ENCODE assay signal across 9 cellular contexts in the genomic region with DNA sequence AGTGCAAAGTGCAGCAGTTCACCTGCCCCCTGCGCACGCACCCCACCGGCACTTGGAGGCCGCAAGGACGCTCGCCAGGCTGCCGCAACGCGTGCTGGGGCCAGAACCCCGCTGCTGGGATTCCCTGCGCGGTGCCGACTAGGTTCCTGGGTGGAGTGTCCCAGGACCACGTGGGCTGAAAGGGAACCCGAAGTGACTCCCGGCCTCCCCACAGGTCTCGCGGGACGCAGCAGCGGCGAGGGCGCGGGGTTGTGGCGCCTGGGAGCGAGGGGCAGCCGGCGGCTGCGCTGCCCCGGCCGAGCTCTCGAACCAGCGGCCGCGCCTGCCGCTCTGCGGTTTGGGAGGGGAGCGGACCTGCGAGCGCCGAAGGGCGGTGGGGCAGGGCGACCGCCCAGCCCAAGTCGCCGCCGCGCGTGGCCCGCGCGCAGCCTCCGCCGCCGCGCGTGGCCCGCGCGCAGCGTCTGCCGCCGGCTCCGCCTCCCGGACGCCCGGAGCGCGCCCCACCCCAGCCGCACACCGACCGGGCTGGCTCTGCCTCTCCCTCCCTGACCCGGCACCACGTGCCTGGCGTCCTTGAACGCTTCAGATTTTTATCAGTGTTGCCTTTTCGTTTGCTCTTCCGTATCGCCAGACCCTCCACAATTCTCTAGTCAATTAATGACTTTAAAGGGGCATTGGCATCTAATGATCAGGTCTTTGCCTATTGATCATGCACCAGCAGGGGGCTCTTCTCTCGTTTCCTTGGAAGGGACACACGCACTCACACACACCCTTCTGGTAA. TPM values are rescaled to one million over a fixed set of nuclear protein-coding genes. Genes with fewer than 3 reads are reported as not detected.
DNase-seq lines count a peak whose midpoint lies in the region; ATAC-seq lines count a peak whose summit lies in the region.
"Had no signal": no experiment of that assay in that cellular context is flagged by ENCODE, and none has a peak within 500 bp of the region (broad histone marks: within the 10 kb centered on the region; RNA-seq: fewer than 3 reads in every experiment).

FTCDNL1 (minus strand) TSS at position 475 of the 781 bp plus-strand sequence. CDS start 2,230 bp downstream, outside the sequence.

- no peaks in the 10 kb centered on the region for H4K20me1 ChIP-seq in BLaER1

- no peaks in the 10 kb centered on the region for H3K36me3 Mint-ChIP-seq in activated CD4-positive, alpha-beta memory T cell treated with anti-CD3 and anti-CD28 coated beads, Interleukin-2, amount 10 ng/mL, durations not matched to agents 7 days and 5 days (ENCODE audit: low read depth)

- H3K9me3 ChIP-seq in BLaER1 (no peaks in the 10 kb centered on the region), ectodermal cell (ENCODE audit: control insufficient read depth, low read length) (no peaks in the 10 kb centered on the region)

- peak within 1 kb of the TSS; percentile 94 for H3K4me2 ChIP-seq in BLaER1
- peak within 1 kb of the TSS; percentile 73 for H3K4me2 ChIP-seq in mesendoderm (ENCODE audit: low read length)

- no peak within 1 kb of the TSS for H2BK120ac ChIP-seq in mesendoderm (ENCODE audit: low read depth, low read length)

- peak within 1 kb of the TSS; percentile 95 for H3K4me3 Mint-ChIP-seq in activated CD4-positive, alpha-beta memory T cell treated with anti-CD3 and anti-CD28 coated beads, Interleukin-2, amount 10 ng/mL, durations not matched to agents 7 days and 5 days

- H2AK5ac ChIP-seq in mesendoderm (ENCODE audit: low read length), result no peak within 1 kb of the TSS

- WGBS in ectodermal cell, 2 experiments, result 0% methylated on average over 80 of the region's 80 CpGs
- WGBS in mesendoderm (ENCODE audit: extremely low coverage, insufficient coverage, low lambda C conversion rate), result no CpG with 5 or more reads among the region's 80 CpGs

- H4K5ac ChIP-seq in mesendoderm (ENCODE audit: low read length), result no peak within 1 kb of the TSS

- POLR2A ChIA-PET in activated CD4-positive, alpha-beta memory T cell treated with anti-CD3 and anti-CD28 coated beads, Interleukin-2, amount 10 ng/mL, durations not matched to agents 7 days and 5 days (lab: Charles Lee), result interaction anchor here (0.9 to 1.2 kb wide), 2 partner anchors 10 to 62 kb away, joined by 3 to 4 read pairs; no protein-coding TSS in a partner anchor

- H3K27me3 Mint-ChIP-seq in activated CD4-positive, alpha-beta memory T cell treated with anti-CD3 and anti-CD28 coated beads, Interleukin-2, amount 10 ng/mL, durations not matched to agents 7 days and 5 days, result peaks cover 7% of the 10 kb centered on the region

- peak within 1 kb of the TSS; percentile 42 for H3K18ac ChIP-seq in mesendoderm (ENCODE audit: low read length)

- no peaks in the 10 kb centered on the region for H3K9me3 Mint-ChIP-seq in activated CD4-positive, alpha-beta memory T cell treated with anti-CD3 and anti-CD28 coated beads, Interleukin-2, amount 10 ng/mL, durations not matched to agents 7 days and 5 days

- DNase-seq in NCI-H524 treated with DMSO at 0.1 percent for 48 hours (lab: John Stamatoyannopoulos, UW) (peak; percentile 21), mesendoderm (peak; percentile 65)
- peak; percentile 76 for DNase-seq in activated CD4-positive, alpha-beta memory T cell treated with anti-CD3 and anti-CD28 coated beads, Interleukin-2, amount 10 ng/mL, durations not matched to agents 7 days and 5 days
- peak; percentile 30 for DNase-seq in stimulated activated CD8-positive, alpha-beta memory T cell treated with anti-CD3 and anti-CD28 coated beads, Interleukin-15, amount 100 ng/mL, for 4 hours (ENCODE audit: low read depth in 2 of 2)

- H3K4me1 Mint-ChIP-seq in activated CD4-positive, alpha-beta memory T cell treated with anti-CD3 and anti-CD28 coated beads, Interleukin-2, amount 10 ng/mL, durations not matched to agents 7 days and 5 days, result peaks cover 8% of the 10 kb centered on the region

- H3K36me3 ChIP-seq in BLaER1, result no peaks in the 10 kb centered on the region
- H3K36me3 ChIP-seq in ectodermal cell (ENCODE audit: control insufficient read depth, insufficient read depth, low read length), result no peaks in the 10 kb centered on the region
- H3K36me3 ChIP-seq in mesendoderm (ENCODE audit: control insufficient read depth, insufficient read depth, low read length), result no peaks in the 10 kb centered on the region

- H3K79me2 ChIP-seq in mesendoderm (ENCODE audit: control insufficient read depth, insufficient read depth, low read length), result no peaks in the 10 kb centered on the region

- ATAC-seq in GM19025 (IDR thresholded peaks at IDR 0.05; ENCODE audit: low read depth, unreplicated experiment) (peak; percentile 98), HG03175 (IDR thresholded peaks at IDR 0.05; ENCODE audit: unreplicated experiment) (peak; percentile 95)

- H3K27ac ChIP-seq in BLaER1, result peak within 1 kb of the TSS; percentile 81
- H3K27ac ChIP-seq in ectodermal cell (ENCODE audit: insufficient read depth, low read depth, low read length, poor library complexity, severe bottlenecking), result no peak within 1 kb of the TSS
- H3K27ac ChIP-seq in mesendoderm (ENCODE audit: low read depth, low read length), result no peak within 1 kb of the TSS
- H3K27ac ChIP-seq: epithelial cell of prostate had no signal

- CTCF ChIA-PET in activated CD4-positive, alpha-beta memory T cell treated with anti-CD3 and anti-CD28 coated beads, Interleukin-2, amount 10 ng/mL, durations not matched to agents 7 days and 5 days (lab: Charles Lee), result interaction anchor here (1.0 kb wide), 1 partner anchor 35 kb away, joined by 4 read pairs; no protein-coding TSS in a partner anchor

- H3K27me3 ChIP-seq in BLaER1, result 0 out of 2 replicates have a peak, but pooled peaks cover 3% of the 10 kb centered on the region
- peaks cover 8% of the 10 kb centered on the region for H3K27me3 ChIP-seq in ectodermal cell (ENCODE audit: control insufficient read depth, insufficient read depth, low read length, poor library complexity, severe bottlenecking)
- H3K27me3 ChIP-seq in mesendoderm (ENCODE audit: insufficient read depth, low read length, poor library complexity), result peaks cover 2% of the 10 kb centered on the region

- H3K4me1 ChIP-seq in BLaER1 (no peaks in the 10 kb centered on the region; the same call in 1 of the 2 replicates), ectodermal cell (ENCODE audit: control insufficient read depth, insufficient read depth, low read length) (no peaks in the 10 kb centered on the region), mesendoderm (ENCODE audit: control insufficient read depth, low read depth, low read length) (no peaks in the 10 kb centered on the region)

- H3K4ac ChIP-seq in mesendoderm (ENCODE audit: low read depth, low read length), result no peak within 1 kb of the TSS

- H3K9ac ChIP-seq in BLaER1 (peak within 1 kb of the TSS; percentile 84), mesendoderm (ENCODE audit: low read length) (peak within 1 kb of the TSS; percentile 58)

- peak within 1 kb of the TSS; percentile 62 for H3K27ac Mint-ChIP-seq in activated CD4-positive, alpha-beta memory T cell treated with anti-CD3 and anti-CD28 coated beads, Interleukin-2, amount 10 ng/mL, durations not matched to agents 7 days and 5 days

- H4K8ac ChIP-seq in mesendoderm (ENCODE audit: low read depth, low read length), result no peak within 1 kb of the TSS

- H2BK15ac ChIP-seq in mesendoderm (replicated peaks; ENCODE audit: low read depth), result no peak within 1 kb of the TSS

- no peaks in the 10 kb centered on the region for H3K79me1 ChIP-seq in mesendoderm (ENCODE audit: low read length)

- H3K4me3 ChIP-seq in BLaER1, result peak within 1 kb of the TSS; percentile 83
- H3K4me3 ChIP-seq in ectodermal cell (ENCODE audit: insufficient read depth, low read depth, low read length), result peak within 1 kb of the TSS; percentile 65
- H3K4me3 ChIP-seq in mesendoderm (ENCODE audit: low read length), result peak within 1 kb of the TSS; percentile 41

- no peak within 1 kb of the TSS for H2BK5ac ChIP-seq in mesendoderm (ENCODE audit: low read length)

- H3K56ac ChIP-seq in mesendoderm (ENCODE audit: low read length), result peak within 1 kb of the TSS; percentile 81

- H3K23ac ChIP-seq in mesendoderm (ENCODE audit: low read length), result no peak within 1 kb of the TSS

RNA-seq across cellular contexts. Expression of gene FTCDNL1, which starts in this region (rescaled TPM):
- 1 to 10 TPM in 1 of 2 experiments, under 1 TPM in 1; 0.86 to 1.3 TPM for total RNA-seq in activated CD4-positive, alpha-beta memory T cell treated with anti-CD3 and anti-CD28 coated beads, Interleukin-2, amount 10 ng/mL, durations not matched to agents 7 days and 5 days
- 0.33 TPM for polyA plus RNA-seq in ectodermal cell (2013, experiment 1 of 4)
- polyA plus RNA-seq in ectodermal cell (2013, experiment 2 of 4), result 1.00 TPM
- 0.37 TPM for polyA plus RNA-seq in ectodermal cell (2013, experiment 3 of 4)
- polyA plus RNA-seq in ectodermal cell (2013, experiment 4 of 4), result 0.53 TPM
- 0.17 TPM for polyA plus RNA-seq in mesendoderm (2013, experiment 1 of 2)
- polyA plus RNA-seq in mesendoderm (2013, experiment 2 of 2), result 0.22 TPM

Comparison
In these comparisons a context has a peak if more than half of its experiments do, and no peak if none do; other contexts are left out.
1. DNase-seq: peak in every context shown above with its lines; median percentile 76 in activated CD4-positive, alpha-beta memory T cell treated with anti-CD3 and anti-CD28 coated beads, Interleukin-2, amount 10 ng/mL, durations not matched to agents 7 days and 5 days; 65 in mesendoderm; 30 in stimulated activated CD8-positive, alpha-beta memory T cell treated with anti-CD3 and anti-CD28 coated beads, Interleukin-15, amount 100 ng/mL, for 4 hours; 21 in NCI-H524 treated with DMSO at 0.1 percent for 48 hours.